1 cellular context compared by ENCODE assay signal in genomic region chr7:13321321-13321720, GRCh38.
TF ChIP-seq lines count a peak whose summit lies in the region.

No MANE protein-coding gene starts in this region.

TF ChIP-seq in GM23338, 12 proteins besides CTCF, POLR2A, EP300 and RAD21 (continued from another document):
- no peak for TF ChIP-seq ZNF462 (CRISPR knock-in tag; IDR thresholded peaks at IDR 0.05)
- no peak for TF ChIP-seq ZNF331 (CRISPR knock-in tag; IDR thresholded peaks at IDR 0.05; ENCODE audit: low read depth)
